Comparison of ENCODE assay signal across 11 cellular contexts in the genomic region with DNA sequence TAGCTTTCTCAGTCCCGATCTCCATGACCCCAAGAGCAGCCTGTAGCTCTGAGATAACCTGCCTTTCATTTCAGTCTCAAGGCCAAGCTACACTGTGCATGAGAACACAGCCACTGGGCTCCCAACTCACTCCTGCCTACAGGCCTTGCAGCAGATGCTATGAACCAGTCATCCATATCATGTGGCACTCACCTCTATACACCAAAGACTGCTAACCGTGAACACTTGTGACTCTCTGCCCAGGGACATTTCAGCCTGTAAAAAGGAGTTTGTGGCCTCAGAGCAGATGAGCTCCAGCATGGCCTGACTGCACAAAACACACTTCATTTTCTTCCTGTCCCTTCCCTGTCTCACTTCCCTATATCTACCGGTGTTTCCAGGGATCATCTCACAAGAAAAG. TPM values are rescaled to one million over a fixed set of nuclear protein-coding genes. Genes with fewer than 3 reads are reported as not detected.
DNase-seq lines count a peak whose midpoint lies in the region; ATAC-seq, FAIRE-seq and TF ChIP-seq lines count a peak whose summit lies in the region.
"Had no signal": no experiment of that assay in that cellular context is flagged by ENCODE, and none has a peak within 500 bp of the region (broad histone marks: within the 10 kb centered on the region; RNA-seq: fewer than 3 reads in every experiment).

No MANE protein-coding gene starts in this region.

- DNase-seq in GM12891 (ENCODE audit: insufficient read length, low spot score) (no peak), activated B cell treated with CpG ODN at 0.5 μM for 24 hours (no peak), NCI-H446 (lab: John Stamatoyannopoulos, UW) (no peak), midbrain (lab: John Stamatoyannopoulos, UW) (no peak)
- no peak for DNase-seq in stimulated activated naive CD4-positive, alpha-beta T cell treated with Interleukin-2 at 50 U/mL for 16 hours (lab: John Stamatoyannopoulos, UW)
- DNase-seq: lower lobe of right lung, posterior cingulate gyrus had no signal

- peak overlapping the region; percentile 32 for H3K4me3 Mint-ChIP-seq in activated B cell treated with CpG ODN at 0.5 μM for 24 hours

- TF ChIP-seq CTCF in activated B cell treated with CpG ODN at 0.5 μM for 24 hours (IDR thresholded peaks at IDR 0.05) = no peak

- H3K9me3 Mint-ChIP-seq in activated B cell treated with CpG ODN at 0.5 μM for 24 hours = peaks cover 8% of the 10 kb centered on the region

- peaks cover 16% of the 10 kb centered on the region for H3K4me1 Mint-ChIP-seq in activated B cell treated with CpG ODN at 0.5 μM for 24 hours

- peak; percentile 59 for FAIRE-seq in GM12891 (lab: Jason Lieb, UNC)

- H3K36me3 Mint-ChIP-seq in activated B cell treated with CpG ODN at 0.5 μM for 24 hours (ENCODE audit: low read depth) = no peaks in the 10 kb centered on the region

- H3K27ac Mint-ChIP-seq in activated B cell treated with CpG ODN at 0.5 μM for 24 hours = peak overlapping the region; percentile 30

- intact Hi-C loops in activated B cell treated with CpG ODN at 0.5 μM for 24 hours (cut with micrococcal nuclease) = no loop called here

- ATAC-seq in GM19438 (IDR thresholded peaks at IDR 0.05; ENCODE audit: low read depth, unreplicated experiment) (peak; percentile 58), HG03095 (IDR thresholded peaks at IDR 0.05; ENCODE audit: unreplicated experiment) (peak; percentile 15), activated B cell treated with CpG ODN at 0.5 μM for 24 hours (ENCODE audit: low read depth) (peak; percentile 36), HG03280 (IDR thresholded peaks at IDR 0.05; ENCODE audit: unreplicated experiment) (no peak)
- ATAC-seq: gastroesophageal sphincter had no signal

- H3K27me3 Mint-ChIP-seq in activated B cell treated with CpG ODN at 0.5 μM for 24 hours = no peaks in the 10 kb centered on the region

- POLR2A ChIA-PET in activated B cell treated with CpG ODN at 0.5 μM for 24 hours (lab: Charles Lee) = no interaction called here

- no peak for TF ChIP-seq POLR2A in GM12891 (IDR thresholded peaks at IDR 0.05; ENCODE audit: low read depth, low read length)

- CTCF ChIA-PET in activated B cell treated with CpG ODN at 0.5 μM for 24 hours (lab: Charles Lee) = no interaction called here

TF ChIP-seq in GM12891, 5 proteins besides CTCF, POLR2A, EP300 and RAD21:
- TF ChIP-seq SPI1 (IDR thresholded peaks at IDR 0.05; ENCODE audit: low read depth, low read length) (no peak), PAX5 (IDR thresholded peaks at IDR 0.05; ENCODE audit: insufficient read depth, low read length, severe bottlenecking) (no peak), TAF1 (IDR thresholded peaks at IDR 0.05; ENCODE audit: low read depth, low read length) (no peak), POLR2AphosphoS5 (IDR thresholded peaks at IDR 0.05; ENCODE audit: low read depth, low read length) (no peak), POU2F2 (IDR thresholded peaks at IDR 0.05; ENCODE audit: low read depth, low read length) (no peak)

RNA-seq across cellular contexts. Expression of gene NPY, which starts 56.9 kb away (rescaled TPM):
- polyA plus RNA-seq in GM12891 (2012; ENCODE audit: low read depth, missing spikeins) = not detected
- not detected in 2 replicates for total RNA-seq in activated B cell treated with CpG ODN at 0.5 μM for 24 hours
- total RNA-seq: lower lobe of right lung had no signal
